23 cellular contexts compared by ENCODE assay signal in genomic region chr11:106305458-106305857, GRCh38.
DNase-seq lines count a peak whose midpoint lies in the region; ATAC-seq and TF ChIP-seq lines count a peak whose summit lies in the region.
"Had no signal": no experiment of that assay in that cellular context is flagged by ENCODE, and none has a peak within 500 bp of the region (broad histone marks: within the 10 kb centered on the region; RNA-seq: fewer than 3 reads in every experiment).

No MANE protein-coding gene starts in this region.

- H3K36me3 Mint-ChIP-seq in WTC11, result peaks cover 29% of the 10 kb centered on the region
- H3K36me3 Mint-ChIP-seq in stimulated activated memory B cell treated with anti-CD40 and anti-IgM and Interleukin-4, amounts not matched to agents 10 μg/mL and 1 μg/mL and 100 μg/mL, for 72 hours, result no peaks in the 10 kb centered on the region
- H3K36me3 Mint-ChIP-seq: CD8-positive, alpha-beta memory T cell had no signal

- H3K27ac Mint-ChIP-seq in WTC11, result no peak overlapping the region
- H3K27ac Mint-ChIP-seq in stimulated activated memory B cell treated with anti-CD40 and anti-IgM and Interleukin-4, amounts not matched to agents 10 μg/mL and 1 μg/mL and 100 μg/mL, for 72 hours, result no peak overlapping the region
- H3K27ac Mint-ChIP-seq: CD8-positive, alpha-beta memory T cell; HFFc6 had no signal

- CTCF ChIA-PET in WTC11 (lab: Charles Lee), result no interaction called here

- 0 out of 2 replicates have a peak, but pooled peaks cover 2% of the 10 kb centered on the region for H3K4me1 Mint-ChIP-seq in WTC11
- H3K4me1 Mint-ChIP-seq in stimulated activated memory B cell treated with anti-CD40 and anti-IgM and Interleukin-4, amounts not matched to agents 10 μg/mL and 1 μg/mL and 100 μg/mL, for 72 hours, result no peaks in the 10 kb centered on the region
- H3K4me1 Mint-ChIP-seq: CD8-positive, alpha-beta memory T cell; H9 had no signal

- H3K27me3 Mint-ChIP-seq in WTC11 (ENCODE audit: low read depth), result no peaks in the 10 kb centered on the region
- H3K27me3 Mint-ChIP-seq in stimulated activated memory B cell treated with anti-CD40 and anti-IgM and Interleukin-4, amounts not matched to agents 10 μg/mL and 1 μg/mL and 100 μg/mL, for 72 hours, result no peaks in the 10 kb centered on the region

- peaks cover 46% of the 10 kb centered on the region for H3K9me3 Mint-ChIP-seq in WTC11
- peaks cover 5% of the 10 kb centered on the region for H3K9me3 Mint-ChIP-seq in stimulated activated memory B cell treated with anti-CD40 and anti-IgM and Interleukin-4, amounts not matched to agents 10 μg/mL and 1 μg/mL and 100 μg/mL, for 72 hours
- H3K9me3 Mint-ChIP-seq: HFFc6 had no signal

- no peak overlapping the region for H3K4me3 Mint-ChIP-seq in WTC11
- H3K4me3 Mint-ChIP-seq in stimulated activated memory B cell treated with anti-CD40 and anti-IgM and Interleukin-4, amounts not matched to agents 10 μg/mL and 1 μg/mL and 100 μg/mL, for 72 hours, result no peak overlapping the region
- H3K4me3 Mint-ChIP-seq: CD8-positive, alpha-beta memory T cell; H9; HFFc6 had no signal

- ATAC-seq in WTC11 (peak; percentile 32; the same call in 1 of the 2 replicates), HG03196 (IDR thresholded peaks at IDR 0.05; ENCODE audit: unreplicated experiment) (no peak)
- peak; percentile 16 for ATAC-seq in stimulated activated memory B cell treated with anti-CD40 and anti-IgM and Interleukin-4, amounts not matched to agents 10 μg/mL and 1 μg/mL and 100 μg/mL, for 72 hours

- TF ChIP-seq CTCF in WTC11 (IDR thresholded peaks at IDR 0.05), result no peak

- POLR2A ChIA-PET in WTC11 (lab: Charles Lee), result no interaction called here

- DNase-seq in DMS53 treated with DMSO at 0.1 percent for 48 hours (lab: John Stamatoyannopoulos, UW; ENCODE audit: unreplicated experiment) (peak; percentile 27), WTC11 (ENCODE audit: low spot score) (no peak), islet precursor cell (peak; percentile 55), NCI-H1105 (lab: John Stamatoyannopoulos, UW) (no peak), SIG-M5 treated with dmso at 0.1 percent for 504 hours (lab: John Stamatoyannopoulos, UW; ENCODE audit: unreplicated experiment) (no peak)
- DNase-seq: Calu3; CD8-positive, alpha-beta memory T cell; DMS153; GF-D8; GM23248; H9; HFFc6; KBM-7; MM.1S; NCI-H1048; NCI-H1436; NCI-H1930; NCI-H226; NCI-H510A treated with DMSO at 0.1 percent for 48 hours; NCI-H748 treated with DMSO at 0.1 percent for 48 hours; Peyer's patch had no signal

TF ChIP-seq in WTC11, 78 proteins besides CTCF, POLR2A, EP300 and RAD21:
- no peak for TF ChIP-seq ZSCAN18 (CRISPR knock-in tag; IDR thresholded peaks at IDR 0.05)
- TF ChIP-seq ESRRA (CRISPR knock-in tag; IDR thresholded peaks at IDR 0.05; ENCODE audit: borderline replicate concordance), result no peak
- no peak for TF ChIP-seq ZNF263 (CRISPR knock-in tag; IDR thresholded peaks at IDR 0.05; ENCODE audit: low read depth)
- no peak for TF ChIP-seq ETV6 (CRISPR knock-in tag; IDR thresholded peaks at IDR 0.05)
- TF ChIP-seq ATF3 (CRISPR knock-in tag; conservative IDR thresholded peaks at IDR 0.05), result no peak
- TF ChIP-seq ZBTB43 (CRISPR knock-in tag; IDR thresholded peaks at IDR 0.05), result no peak
- TF ChIP-seq MYBL2 (CRISPR knock-in tag; IDR thresholded peaks at IDR 0.05), result no peak
- no peak for TF ChIP-seq ZNF281 (CRISPR knock-in tag; IDR thresholded peaks at IDR 0.05)
- TF ChIP-seq ZBTB21 (CRISPR knock-in tag; IDR thresholded peaks at IDR 0.05; ENCODE audit: borderline replicate concordance), result no peak
- TF ChIP-seq HMGA2 (CRISPR knock-in tag; IDR thresholded peaks at IDR 0.05), result no peak
- TF ChIP-seq NR3C1 (CRISPR knock-in tag; conservative IDR thresholded peaks at IDR 0.05; ENCODE audit: low read depth), result no peak
- no peak for TF ChIP-seq E2F4 (CRISPR knock-in tag; IDR thresholded peaks at IDR 0.05; ENCODE audit: borderline replicate concordance, low read depth)
- TF ChIP-seq MXD4 (CRISPR knock-in tag; IDR thresholded peaks at IDR 0.05; ENCODE audit: borderline replicate concordance), result no peak
TF ChIP-seq in WTC11: peak in this region for 0.

Comparison
In these comparisons a context has a peak if more than half of its experiments do, and no peak if none do; other contexts are left out.
1. DNase-seq: peak in DMS53 treated with DMSO at 0.1 percent for 48 hours (single experiment) and islet precursor cell (single experiment); none in WTC11 (single experiment), NCI-H1105 (single experiment) and SIG-M5 treated with dmso at 0.1 percent for 504 hours (single experiment).